8 cellular contexts compared by ENCODE assay signal in the genomic region with DNA sequence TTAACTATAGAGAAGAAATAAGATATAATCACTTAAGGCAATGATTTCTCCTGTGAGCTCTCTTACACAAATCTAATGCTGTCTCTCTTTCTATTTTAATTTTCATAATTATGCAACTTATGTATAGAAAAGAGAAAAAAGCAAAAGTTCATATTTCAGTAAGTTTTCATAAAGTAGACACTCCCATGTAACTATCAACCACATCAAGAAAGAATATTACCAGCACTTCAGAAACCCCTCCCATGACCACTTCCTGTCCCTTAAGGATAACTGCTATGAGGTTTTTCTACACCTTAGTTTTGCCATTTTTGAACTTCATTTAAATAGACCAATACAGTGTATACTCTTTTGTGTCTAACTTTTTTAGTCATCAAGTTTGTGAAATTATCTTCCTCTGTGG.
DNase-seq lines count a peak whose midpoint lies in the region; ATAC-seq, FAIRE-seq and TF ChIP-seq lines count a peak whose summit lies in the region.
"Not testable (repeated sequence)": the region's sequence is repeated elsewhere in the genome, so short reads cannot be mapped to it uniquely, and the experiment has no call there.

No MANE protein-coding gene starts in this region.

- H2AFZ ChIP-seq in DND-41 (ENCODE audit: low read depth, low read length): not testable (repeated sequence)

- H3K9me3 ChIP-seq in DND-41 (ENCODE audit: insufficient read depth, low read length, severe bottlenecking); mucosa of descending colon: not testable (repeated sequence)

- not testable (repeated sequence) for TF ChIP-seq CTCF in DND-41 (IDR thresholded peaks at IDR 0.05; ENCODE audit: borderline replicate concordance, extremely low read depth, low read length, poor library complexity, severe bottlenecking); mucosa of descending colon (IDR thresholded peaks at IDR 0.05)

- H3K27me3 ChIP-seq in DND-41 (ENCODE audit: insufficient read depth, low read length, poor library complexity): not testable (repeated sequence)

- DNase-seq in DND-41; activated CD4-positive, alpha-beta memory T cell treated with anti-CD3 and anti-CD28 coated beads, Interleukin-2, amount 10 ng/mL, durations not matched to agents 7 days and 5 days; activated naive CD8-positive, alpha-beta T cell treated with anti-CD3 and anti-CD28 coated beads, Interleukin-2, amount 50 U/mL, for 24 hours; mucosa of descending colon; stimulated activated naive CD8-positive, alpha-beta T cell treated with anti-CD3 and anti-CD28 coated beads, Interleukin-15, Interleukin-2, amounts not matched to agents 100 U/mL and 50 U/mL, for 24 hours: not testable (repeated sequence)

- H3K36me3 Mint-ChIP-seq in T-helper 1 cell treated with Interleukin-12 subunit alpha and Interleukin-12 subunit beta and Interleukin-4 antibody, amounts not matched to agents 30 μg/mL and 1 μg/mL, for 36 hours (ENCODE audit: low read depth); activated CD4-positive, alpha-beta memory T cell treated with anti-CD3 and anti-CD28 coated beads, Interleukin-2, amount 10 ng/mL, durations not matched to agents 7 days and 5 days (ENCODE audit: low read depth); activated T-helper 17 cell treated with anti-CD3 and anti-CD28 coated beads, Interleukin-2, amount 50 U/mL, for 72 hours (ENCODE audit: low read depth); activated naive CD8-positive, alpha-beta T cell treated with anti-CD3 and anti-CD28 coated beads, Interleukin-2, amount 50 U/mL, for 24 hours (ENCODE audit: low read depth): not testable (repeated sequence)

- not testable (repeated sequence) for H4K20me1 ChIP-seq in DND-41 (ENCODE audit: insufficient read depth, low read length)

- peaks cover 31% of the 10 kb centered on the region for H3K4me1 ChIP-seq in DND-41 (ENCODE audit: insufficient read depth, low read length)
- H3K4me1 ChIP-seq in mucosa of descending colon (ENCODE audit: low read depth): not testable (repeated sequence)

- peak overlapping the region; percentile 47; the same call in 1 of the 2 replicates for H3K4me2 ChIP-seq in DND-41 (ENCODE audit: insufficient read depth, low read length)

- H3K9ac ChIP-seq in DND-41 (ENCODE audit: low read depth, low read length): not testable (repeated sequence)

- H3K9me3 Mint-ChIP-seq in T-helper 1 cell treated with Interleukin-12 subunit alpha and Interleukin-12 subunit beta and Interleukin-4 antibody, amounts not matched to agents 30 μg/mL and 1 μg/mL, for 36 hours; activated CD4-positive, alpha-beta memory T cell treated with anti-CD3 and anti-CD28 coated beads, Interleukin-2, amount 10 ng/mL, durations not matched to agents 7 days and 5 days; activated T-helper 17 cell treated with anti-CD3 and anti-CD28 coated beads, Interleukin-2, amount 50 U/mL, for 72 hours; activated naive CD8-positive, alpha-beta T cell treated with anti-CD3 and anti-CD28 coated beads, Interleukin-2, amount 50 U/mL, for 24 hours: not testable (repeated sequence)

- CTCF ChIA-PET in activated CD4-positive, alpha-beta memory T cell treated with anti-CD3 and anti-CD28 coated beads, Interleukin-2, amount 10 ng/mL, durations not matched to agents 7 days and 5 days (lab: Charles Lee): not testable (repeated sequence)

- ATAC-seq in DND-41 (ENCODE audit: insufficient read depth, low read depth) (peak; percentile 97), mucosa of descending colon (peak; percentile 29)
- peak; percentile 77 for ATAC-seq in activated T-helper 17 cell treated with anti-CD3 and anti-CD28 coated beads, Interleukin-2, amount 50 U/mL, for 72 hours (replicated peaks)
- ATAC-seq in activated naive CD8-positive, alpha-beta T cell treated with anti-CD3 and anti-CD28 coated beads, Interleukin-2, amount 50 U/mL, for 24 hours: peak; percentile 68
- ATAC-seq in stimulated activated naive CD8-positive, alpha-beta T cell treated with anti-CD3 and anti-CD28 coated beads, Interleukin-15, Interleukin-2, amounts not matched to agents 100 U/mL and 50 U/mL, for 24 hours: peak; percentile 52

- H3K79me2 ChIP-seq in DND-41 (ENCODE audit: insufficient read depth, low read length): not testable (repeated sequence)

- H3K4me3 ChIP-seq in DND-41 (ENCODE audit: low read depth in 1 of 2, low read length in 2 of 2); mucosa of descending colon: not testable (repeated sequence)

- peak overlapping the region; percentile 59 for H3K27ac ChIP-seq in DND-41 (ENCODE audit: low read length)

- H3K4me3 Mint-ChIP-seq in T-helper 1 cell treated with Interleukin-12 subunit alpha and Interleukin-12 subunit beta and Interleukin-4 antibody, amounts not matched to agents 30 μg/mL and 1 μg/mL, for 36 hours: peak overlapping the region; percentile 21
- not testable (repeated sequence) for H3K4me3 Mint-ChIP-seq in activated CD4-positive, alpha-beta memory T cell treated with anti-CD3 and anti-CD28 coated beads, Interleukin-2, amount 10 ng/mL, durations not matched to agents 7 days and 5 days; activated T-helper 17 cell treated with anti-CD3 and anti-CD28 coated beads, Interleukin-2, amount 50 U/mL, for 72 hours; activated naive CD8-positive, alpha-beta T cell treated with anti-CD3 and anti-CD28 coated beads, Interleukin-2, amount 50 U/mL, for 24 hours

- H3K4me1 Mint-ChIP-seq in T-helper 1 cell treated with Interleukin-12 subunit alpha and Interleukin-12 subunit beta and Interleukin-4 antibody, amounts not matched to agents 30 μg/mL and 1 μg/mL, for 36 hours (ENCODE audit: low read depth): peaks cover 12% of the 10 kb centered on the region
- H3K4me1 Mint-ChIP-seq in activated CD4-positive, alpha-beta memory T cell treated with anti-CD3 and anti-CD28 coated beads, Interleukin-2, amount 10 ng/mL, durations not matched to agents 7 days and 5 days: peaks cover 12% of the 10 kb centered on the region
- H3K4me1 Mint-ChIP-seq in activated T-helper 17 cell treated with anti-CD3 and anti-CD28 coated beads, Interleukin-2, amount 50 U/mL, for 72 hours: not testable (repeated sequence)
- peaks cover 14% of the 10 kb centered on the region for H3K4me1 Mint-ChIP-seq in activated naive CD8-positive, alpha-beta T cell treated with anti-CD3 and anti-CD28 coated beads, Interleukin-2, amount 50 U/mL, for 24 hours

- POLR2A ChIA-PET in activated CD4-positive, alpha-beta memory T cell treated with anti-CD3 and anti-CD28 coated beads, Interleukin-2, amount 10 ng/mL, durations not matched to agents 7 days and 5 days (lab: Charles Lee): not testable (repeated sequence)

- H3K27ac Mint-ChIP-seq in T-helper 1 cell treated with Interleukin-12 subunit alpha and Interleukin-12 subunit beta and Interleukin-4 antibody, amounts not matched to agents 30 μg/mL and 1 μg/mL, for 36 hours: peak overlapping the region; percentile 68
- H3K27ac Mint-ChIP-seq in activated CD4-positive, alpha-beta memory T cell treated with anti-CD3 and anti-CD28 coated beads, Interleukin-2, amount 10 ng/mL, durations not matched to agents 7 days and 5 days: peak overlapping the region; percentile 75
- not testable (repeated sequence) for H3K27ac Mint-ChIP-seq in activated T-helper 17 cell treated with anti-CD3 and anti-CD28 coated beads, Interleukin-2, amount 50 U/mL, for 72 hours; activated naive CD8-positive, alpha-beta T cell treated with anti-CD3 and anti-CD28 coated beads, Interleukin-2, amount 50 U/mL, for 24 hours

- intact Hi-C loops in mucosa of descending colon (cut with DNase I, micrococcal nuclease): not testable (repeated sequence)

- FAIRE-seq in A204.1 (lab: Jason Lieb, UNC): peak; percentile 40

- not testable (repeated sequence) for H3K27me3 Mint-ChIP-seq in T-helper 1 cell treated with Interleukin-12 subunit alpha and Interleukin-12 subunit beta and Interleukin-4 antibody, amounts not matched to agents 30 μg/mL and 1 μg/mL, for 36 hours (ENCODE audit: low read depth); activated CD4-positive, alpha-beta memory T cell treated with anti-CD3 and anti-CD28 coated beads, Interleukin-2, amount 10 ng/mL, durations not matched to agents 7 days and 5 days; activated T-helper 17 cell treated with anti-CD3 and anti-CD28 coated beads, Interleukin-2, amount 50 U/mL, for 72 hours; activated naive CD8-positive, alpha-beta T cell treated with anti-CD3 and anti-CD28 coated beads, Interleukin-2, amount 50 U/mL, for 24 hours

- not testable (repeated sequence) for H3K36me3 ChIP-seq in DND-41 (ENCODE audit: insufficient read depth, low read length); mucosa of descending colon (ENCODE audit: low read depth)

Comparison
In these comparisons a context has a peak if more than half of its experiments do, and no peak if none do; other contexts are left out.
1. ATAC-seq: peak in every context shown above with its lines; median percentile 97 in DND-41; 77 in activated T-helper 17 cell treated with anti-CD3 and anti-CD28 coated beads, Interleukin-2, amount 50 U/mL, for 72 hours; 68 in activated naive CD8-positive, alpha-beta T cell treated with anti-CD3 and anti-CD28 coated beads, Interleukin-2, amount 50 U/mL, for 24 hours; 52 in stimulated activated naive CD8-positive, alpha-beta T cell treated with anti-CD3 and anti-CD28 coated beads, Interleukin-15, Interleukin-2, amounts not matched to agents 100 U/mL and 50 U/mL, for 24 hours; 29 in mucosa of descending colon.